In genomic region chr17:78892062-78892456, GRCh38 we compare ENCODE assay signal across 17 cellular contexts. TPM values are rescaled to one million over a fixed set of nuclear protein-coding genes. Genes with fewer than 3 reads are reported as not detected.
DNase-seq lines count a peak whose midpoint lies in the region; ATAC-seq and TF ChIP-seq lines count a peak whose summit lies in the region.
"Had no signal": no experiment of that assay in that cellular context is flagged by ENCODE, and none has a peak within 500 bp of the region (broad histone marks: within the 10 kb centered on the region; RNA-seq: fewer than 3 reads in every experiment).

No MANE protein-coding gene starts in this region.

- peaks cover 30% of the 10 kb centered on the region for H3K4me1 Mint-ChIP-seq in T-helper 17 cell

- H3K4me1 ChIP-seq in lower lobe of right lung (peaks cover 74% of the 10 kb centered on the region), suprapubic skin (peaks cover 66% of the 10 kb centered on the region), ovary (ENCODE audit: insufficient read depth) (peaks cover 39% of the 10 kb centered on the region)
- H3K4me1 ChIP-seq: SJSA1 had no signal

- TF ChIP-seq EP300 in suprapubic skin (IDR thresholded peaks at IDR 0.05) (no peak), ovary (IDR thresholded peaks at IDR 0.05) (no peak)

- peak overlapping the region; percentile 70 for H3K27ac ChIP-seq in HL-60 (replicated peaks)
- H3K27ac ChIP-seq in lower lobe of right lung: peak overlapping the region; percentile 56
- peak overlapping the region; percentile 34 for H3K27ac ChIP-seq in suprapubic skin
- peak overlapping the region in 1 of 2 donors; percentile 29 for H3K27ac ChIP-seq in ovary
- H3K27ac ChIP-seq: SJSA1 had no signal

- intact Hi-C loops in lower lobe of right lung (cut with DNase I) (no loop called here), ovary (cut with DNase I) (no loop called here)

- H3K4me3 Mint-ChIP-seq in T-helper 17 cell: peak overlapping the region; percentile 55
- H3K4me3 Mint-ChIP-seq: activated naive CD4-positive, alpha-beta T cell treated with anti-CD3 and anti-CD28 coated beads, Interleukin-2, amount 10 ng/mL, durations not matched to agents 7 days and 5 days; natural killer cell treated with Interleukin-12 subunit alpha and Interleukin-12 subunit beta and Interleukin-15 and Interleukin-18, amount 100 ng/mL, for 72 hours had no signal

- no peak for ATAC-seq in T-helper 17 cell
- no peak for ATAC-seq in lower lobe of right lung
- ATAC-seq: GM12878; natural killer cell treated with Interleukin-12 subunit alpha and Interleukin-12 subunit beta and Interleukin-15 and Interleukin-18, amount 100 ng/mL, for 72 hours had no signal

- H3K9me3 ChIP-seq in T-helper 17 cell (ENCODE audit: control insufficient read depth, low read length, poor library complexity, severe bottlenecking) (no peaks in the 10 kb centered on the region), lower lobe of right lung (no peaks in the 10 kb centered on the region), suprapubic skin (no peaks in the 10 kb centered on the region), ovary (no peaks in the 10 kb centered on the region)
- H3K9me3 ChIP-seq: SJSA1 had no signal

- no peaks in the 10 kb centered on the region for H3K36me3 Mint-ChIP-seq in T-helper 17 cell (ENCODE audit: low read depth)
- H3K36me3 Mint-ChIP-seq: activated naive CD4-positive, alpha-beta T cell treated with anti-CD3 and anti-CD28 coated beads, Interleukin-2, amount 10 ng/mL, durations not matched to agents 7 days and 5 days; natural killer cell treated with Interleukin-12 subunit alpha and Interleukin-12 subunit beta and Interleukin-15 and Interleukin-18, amount 100 ng/mL, for 72 hours had no signal

- DNase-seq in HL-60 (ENCODE audit: low read depth in 1 of 2, low spot score in 1 of 2) (no peak), T-helper 17 cell (no peak), lower lobe of right lung (no peak), suprapubic skin (ENCODE audit: low spot score in 2 of 2) (peak in 1 of 2 donors; percentile 68), ovary (no peak), NCI-H1930 (lab: John Stamatoyannopoulos, UW) (no peak)
- no peak for DNase-seq in stimulated activated CD4-positive, alpha-beta T cell treated with anti-CD3 and anti-CD28 coated beads, Interleukin-4, amount 100 ng/mL, for 4 hours
- DNase-seq: activated CD8-positive, alpha-beta memory T cell treated with anti-CD3 and anti-CD28 coated beads, Interleukin-2, amount 50 U/mL, for 4 hours; activated naive CD4-positive, alpha-beta T cell treated with anti-CD3 and anti-CD28 coated beads, Interleukin-2, amount 10 ng/mL, durations not matched to agents 7 days and 5 days; effector CD4-positive, alpha-beta T cell; EL; left ventricle myocardium superior; NK-92 treated with Interleukin-12 subunit alpha and Interleukin-12 subunit beta, amount 100 ng/mL, for 24 hours; stimulated activated CD4-positive, alpha-beta T cell treated with anti-CD3 and anti-CD28 coated beads, Interleukin-4, amount 100 ng/mL, for 1 hour had no signal

- TF ChIP-seq CTCF in HL-60 (IDR thresholded peaks at IDR 0.05; ENCODE audit: insufficient read depth, low read length) (no peak), lower lobe of right lung (IDR thresholded peaks at IDR 0.05) (no peak), suprapubic skin (IDR thresholded peaks at IDR 0.05) (no peak), ovary (IDR thresholded peaks at IDR 0.05) (no peak)

- TF ChIP-seq POLR2A in suprapubic skin (IDR thresholded peaks at IDR 0.05) (no peak), ovary (IDR thresholded peaks at IDR 0.05) (no peak)

- H3K27me3 ChIP-seq in HL-60 (ENCODE audit: insufficient read depth, poor library complexity, severe bottlenecking): no peaks in the 10 kb centered on the region
- H3K27me3 ChIP-seq in lower lobe of right lung (ENCODE audit: low read depth): no peaks in the 10 kb centered on the region
- no peaks in the 10 kb centered on the region for H3K27me3 ChIP-seq in suprapubic skin
- H3K27me3 ChIP-seq in ovary: no peaks in the 10 kb centered on the region
- H3K27me3 ChIP-seq: SJSA1 had no signal

- H3K4me3 ChIP-seq in HL-60 (replicated peaks; ENCODE audit: insufficient read depth, low read length) (no peak overlapping the region), lower lobe of right lung (no peak overlapping the region), suprapubic skin (no peak overlapping the region), ovary (no peak overlapping the region)
- H3K4me3 ChIP-seq: GM12878, SJSA1 had no signal

- H3K27ac Mint-ChIP-seq in T-helper 17 cell: peak overlapping the region; percentile 94

- H3K36me3 ChIP-seq in lower lobe of right lung (no peaks in the 10 kb centered on the region), suprapubic skin (peaks cover 6% of the 10 kb centered on the region), ovary (no peaks in the 10 kb centered on the region)

- 79% methylated on average over 13 of the region's 14 CpGs for WGBS in suprapubic skin
- 39 to 62% (median 39%) methylated on average over 14 of the region's 14 CpGs for WGBS in ovary, 3 donors

- H3K27me3 Mint-ChIP-seq in T-helper 17 cell: peaks cover 9% of the 10 kb centered on the region

RNA-seq across cellular contexts. Expression of gene CEP295NL, which starts 10.9 kb away (rescaled TPM):
- total RNA-seq in T-helper 17 cell (1 to 10 TPM; 2.0 to 2.9 TPM), lower lobe of right lung (5.5 TPM), suprapubic skin (10 to 100 TPM in 1 of 4 donors, 1 to 10 TPM in 3; 2.4 to 11.1 (median 3.5) TPM), ovary (1 to 10 TPM; 1.7 to 8.0 (median 4.5) TPM)
- polyA plus RNA-seq in ovary: 1 to 10 TPM in 1 of 2 donors, under 1 TPM in 1; 0.25 to 1.0 TPM
- total RNA-seq: GM12878; natural killer cell treated with Interleukin-12 subunit alpha and Interleukin-12 subunit beta and Interleukin-15 and Interleukin-18, amount 100 ng/mL, for 72 hours had no signal
- polyA plus RNA-seq: GM12878 had no signal

RNA-seq across cellular contexts. Expression of gene TIMP2, which starts 33.1 kb away (rescaled TPM):
- total RNA-seq in T-helper 17 cell (1 to 10 TPM; 4.1 to 6.7 TPM), lower lobe of right lung (260 TPM), suprapubic skin (100 to 1,000 TPM in 1 of 4 donors, 10 to 100 TPM in 3; 48.4 to 114 (median 76.0) TPM), ovary (100 to 1,000 TPM; 221 to 854 (median 693) TPM)
- 1,000 to 10,000 TPM in 1 of 2 donors, 100 to 1,000 TPM in 1; 542 to 1,422 TPM for polyA plus RNA-seq in ovary

RNA-seq across cellular contexts. Expression of gene USP36, which starts 51.4 kb away (rescaled TPM):
- 100 to 1,000 TPM; 418 to 474 TPM for total RNA-seq in T-helper 17 cell
- 58.6 TPM for total RNA-seq in lower lobe of right lung
- total RNA-seq in suprapubic skin: 100 to 1,000 TPM in 1 of 4 donors, 10 to 100 TPM in 3; 60.1 to 118 (median 74.4) TPM
- total RNA-seq in ovary: 100 to 1,000 TPM in 2 of 7 donors, 10 to 100 TPM in 5; 56.0 to 127 (median 69.2) TPM
- 10 to 100 TPM; 38.7 to 59.1 TPM for polyA plus RNA-seq in ovary

Comparison
In these comparisons a context has a peak if more than half of its experiments do, and no peak if none do; other contexts are left out.
1. RNA of gene TIMP2, which starts 33.1 kb away (total RNA-seq): 221 to 854 TPM in ovary, 260 TPM in lower lobe of right lung (single experiment) and 48.4 to 114 TPM in suprapubic skin; 4.1 to 6.7 TPM in T-helper 17 cell; every median in the first group is over 4 times any median in the second.